Comparison of ENCODE assay signal across 28 cellular contexts in the genomic region with DNA sequence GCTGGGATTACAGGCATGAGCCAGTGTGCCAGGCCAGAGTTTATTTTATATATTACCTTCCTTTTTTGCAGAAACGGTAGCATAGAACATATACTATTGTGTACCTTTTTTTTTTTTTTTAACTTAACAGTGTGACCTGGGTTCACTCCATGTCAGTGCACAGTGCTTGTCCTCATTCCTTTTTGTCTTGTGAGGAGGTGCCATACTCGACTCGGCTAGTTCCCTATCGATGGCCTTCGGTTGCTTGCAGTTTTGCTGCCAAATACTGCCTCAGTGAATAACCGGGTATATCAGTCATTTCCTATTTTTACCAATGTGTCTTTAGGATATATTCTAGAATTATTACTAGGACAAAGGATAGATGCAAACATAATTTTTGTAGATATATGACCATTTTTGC.
"Had no signal": no experiment of that assay in that cellular context is flagged by ENCODE, and none has a peak within 500 bp of the region (broad histone marks: within the 10 kb centered on the region; RNA-seq: fewer than 3 reads in every experiment).

No MANE protein-coding gene starts in this region.

- H3K36me3 ChIP-seq: uterus had no signal

- H3K9me3 Mint-ChIP-seq: stimulated activated effector memory CD8-positive, alpha-beta T cell treated with anti-CD3 and anti-CD28 coated beads, Interleukin-12 subunit alpha, Interleukin-12 subunit beta, amount 100 ng/mL, for 72 hours; stimulated activated memory B cell treated with anti-CD40 and anti-IgM and Interleukin-4, amounts not matched to agents 10 μg/mL and 1 μg/mL and 100 μg/mL, for 72 hours; stimulated activated naive B cell treated with anti-CD40 and anti-IgM and Interleukin-4, amounts not matched to agents 10 μg/mL and 1 μg/mL and 100 μg/mL, for 72 hours; stimulated activated naive CD8-positive, alpha-beta T cell treated with anti-CD3 and anti-CD28 coated beads, Interleukin-15, amount 100 ng/mL, for 72 hours; stimulated activated naive CD8-positive, alpha-beta T cell treated with anti-CD3 and anti-CD28 coated beads, Interleukin-15, Interleukin-2, amounts not matched to agents 100 ng/mL and 50 ng/mL, for 24 hours; type B pancreatic cell had no signal

- H3K27me3 ChIP-seq: stomach, suprapubic skin, testis, thyroid gland, tibial artery, tibial nerve, transverse colon, upper lobe of left lung, upper lobe of right lung, uterus, vagina had no signal

- ATAC-seq: stimulated activated effector memory CD8-positive, alpha-beta T cell treated with anti-CD3 and anti-CD28 coated beads, Interleukin-12 subunit alpha, Interleukin-12 subunit beta, amount 100 ng/mL, for 72 hours; stimulated activated memory B cell treated with anti-CD40 and anti-IgM and Interleukin-4, amounts not matched to agents 10 μg/mL and 1 μg/mL and 100 μg/mL, for 72 hours; stimulated activated naive B cell treated with anti-CD40 and anti-IgM and Interleukin-4, amounts not matched to agents 10 μg/mL and 1 μg/mL and 100 μg/mL, for 72 hours; stimulated activated naive CD8-positive, alpha-beta T cell treated with anti-CD3 and anti-CD28 coated beads, Interleukin-15, amount 100 ng/mL, for 72 hours; stimulated activated naive CD8-positive, alpha-beta T cell treated with anti-CD3 and anti-CD28 coated beads, Interleukin-15, Interleukin-2, amounts not matched to agents 100 U/mL and 50 U/mL, for 24 hours; upper lobe of right lung had no signal

- H3K4me1 ChIP-seq: thyroid gland, tibial artery, transverse colon, uterus had no signal

- H3K27ac Mint-ChIP-seq: stimulated activated effector memory CD8-positive, alpha-beta T cell treated with anti-CD3 and anti-CD28 coated beads, Interleukin-12 subunit alpha, Interleukin-12 subunit beta, amount 100 ng/mL, for 72 hours; stimulated activated memory B cell treated with anti-CD40 and anti-IgM and Interleukin-4, amounts not matched to agents 10 μg/mL and 1 μg/mL and 100 μg/mL, for 72 hours; stimulated activated naive B cell treated with anti-CD40 and anti-IgM and Interleukin-4, amounts not matched to agents 10 μg/mL and 1 μg/mL and 100 μg/mL, for 72 hours; stimulated activated naive CD8-positive, alpha-beta T cell treated with anti-CD3 and anti-CD28 coated beads, Interleukin-15, Interleukin-2, amounts not matched to agents 100 ng/mL and 50 ng/mL, for 24 hours; type B pancreatic cell had no signal

- H3K27ac ChIP-seq: stomach, suprapubic skin, testis, thoracic aorta, thyroid gland, tibial artery, tibial nerve, transverse colon, upper lobe of left lung, upper lobe of right lung, uterus, vagina had no signal

- H3K9me3 ChIP-seq: stomach, suprapubic skin, testis, thoracic aorta, thyroid gland, tibial artery, tibial nerve, transverse colon, upper lobe of left lung, upper lobe of right lung, uterus, vagina had no signal

- H3K4me3 Mint-ChIP-seq: stimulated activated effector memory CD8-positive, alpha-beta T cell treated with anti-CD3 and anti-CD28 coated beads, Interleukin-12 subunit alpha, Interleukin-12 subunit beta, amount 100 ng/mL, for 72 hours; stimulated activated memory B cell treated with anti-CD40 and anti-IgM and Interleukin-4, amounts not matched to agents 10 μg/mL and 1 μg/mL and 100 μg/mL, for 72 hours; stimulated activated naive B cell treated with anti-CD40 and anti-IgM and Interleukin-4, amounts not matched to agents 10 μg/mL and 1 μg/mL and 100 μg/mL, for 72 hours; stimulated activated naive CD8-positive, alpha-beta T cell treated with anti-CD3 and anti-CD28 coated beads, Interleukin-15, amount 100 ng/mL, for 72 hours; stimulated activated naive CD8-positive, alpha-beta T cell treated with anti-CD3 and anti-CD28 coated beads, Interleukin-15, Interleukin-2, amounts not matched to agents 100 ng/mL and 50 ng/mL, for 24 hours; type B pancreatic cell had no signal

- H3K4me3 ChIP-seq: stomach, suprapubic skin, testis, thoracic aorta, thyroid gland, tibial artery, tibial nerve, transverse colon, upper lobe of left lung, upper lobe of right lung, uterus, vagina had no signal

- DNase-seq: stimulated activated CD4-positive, alpha-beta T cell treated with anti-CD3 and anti-CD28 coated beads, Interleukin-2, amount 100 ng/mL, for 48 hours; stimulated activated CD4-positive, alpha-beta T cell treated with anti-CD3 and anti-CD28 coated beads, Interleukin-4, amount 100 ng/mL, for 1 hour; stimulated activated CD4-positive, alpha-beta T cell treated with anti-CD3 and anti-CD28 coated beads, Interleukin-4, amount 100 ng/mL, for 24 hours; stimulated activated CD4-positive, alpha-beta T cell treated with anti-CD3 and anti-CD28 coated beads, Interleukin-4, amount 100 ng/mL, for 4 hours; stimulated activated CD8-positive, alpha-beta memory T cell treated with anti-CD3 and anti-CD28 coated beads, Interleukin-4, amount 100 ng/mL, for 48 hours; stimulated activated naive B cell treated with anti-CD40 and anti-IgM and Interleukin-4, amounts not matched to agents 10 μg/mL and 1 μg/mL and 100 μg/mL, for 72 hours; stimulated activated naive CD4-positive, alpha-beta T cell; stimulated activated naive CD4-positive, alpha-beta T cell treated with Interleukin-2 at 50 U/mL for 16 hours; stimulated activated naive CD8-positive, alpha-beta T cell treated with anti-CD3 and anti-CD28 coated beads, Interleukin-15, amount 100 ng/mL, for 72 hours; stimulated activated naive CD8-positive, alpha-beta T cell treated with anti-CD3 and anti-CD28 coated beads, Interleukin-15, Interleukin-2, amounts not matched to agents 100 U/mL and 50 U/mL, for 24 hours; stomach; substantia nigra; testis; thyroid gland; tibial artery; transverse colon; trophoblast cell; upper lobe of left lung; upper lobe of right lung; uterus had no signal

- H3K27me3 Mint-ChIP-seq: stimulated activated memory B cell treated with anti-CD40 and anti-IgM and Interleukin-4, amounts not matched to agents 10 μg/mL and 1 μg/mL and 100 μg/mL, for 72 hours; stimulated activated naive B cell treated with anti-CD40 and anti-IgM and Interleukin-4, amounts not matched to agents 10 μg/mL and 1 μg/mL and 100 μg/mL, for 72 hours; stimulated activated naive CD8-positive, alpha-beta T cell treated with anti-CD3 and anti-CD28 coated beads, Interleukin-15, amount 100 ng/mL, for 72 hours; stimulated activated naive CD8-positive, alpha-beta T cell treated with anti-CD3 and anti-CD28 coated beads, Interleukin-15, Interleukin-2, amounts not matched to agents 100 ng/mL and 50 ng/mL, for 24 hours; type B pancreatic cell had no signal
